8 cellular contexts compared by ENCODE assay signal in the genomic region with DNA sequence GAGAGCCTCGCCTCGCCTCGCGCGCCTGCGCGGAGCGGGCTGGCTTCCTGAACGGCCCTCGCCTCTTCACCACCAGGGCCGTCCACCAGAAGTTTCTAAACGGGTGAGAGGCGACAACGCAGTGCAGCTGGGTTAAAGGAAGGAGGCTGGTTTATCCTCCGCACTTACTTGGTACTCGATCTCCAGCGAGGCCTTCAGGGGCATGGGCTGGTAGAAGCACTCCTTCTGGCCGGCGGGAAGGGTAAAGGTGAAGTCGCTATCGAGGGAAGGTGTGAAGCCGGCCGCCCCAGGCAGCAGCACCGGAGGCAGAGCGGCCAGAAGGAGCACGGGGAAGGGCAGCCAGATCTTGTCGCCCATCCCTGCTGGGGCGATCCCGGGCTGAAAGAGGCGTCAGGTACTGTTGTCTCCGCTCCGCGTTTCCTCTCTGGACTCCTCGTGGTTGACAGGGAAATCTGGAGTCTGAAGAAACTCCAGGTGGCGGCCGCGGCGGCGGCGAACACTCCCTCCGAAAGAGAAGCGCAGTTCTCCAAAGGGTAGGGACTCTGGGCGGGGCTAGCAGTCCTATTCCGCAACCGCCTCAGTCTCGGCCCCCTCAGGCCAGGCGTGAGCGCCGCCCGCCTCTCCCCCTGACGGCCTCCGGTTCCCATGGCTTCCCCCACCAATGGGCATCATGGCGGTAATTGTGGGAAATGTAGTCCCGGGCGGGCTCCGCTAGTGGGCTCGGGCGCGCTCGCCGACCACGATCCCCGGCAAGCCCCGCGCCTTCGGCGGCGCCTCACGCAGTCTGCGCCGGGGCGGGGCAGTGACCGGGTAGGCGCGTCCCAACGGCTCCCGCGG. TPM values are rescaled to one million over a fixed set of nuclear protein-coding genes. Genes with fewer than 3 reads are reported as not detected.
DNase-seq lines count a peak whose midpoint lies in the region; ATAC-seq and TF ChIP-seq lines count a peak whose summit lies in the region.

A gene (minus strand): TSS at position 528 of the 837 bp plus-strand sequence. CDS start 171 bp downstream, at position 357.

- DNase-seq in ELF-1 (ENCODE audit: low read depth, low spot score): peak; percentile 99
- peak; percentile 84 for DNase-seq in GOT3 (lab: John Stamatoyannopoulos, UW)
- peak; percentile 95 for DNase-seq in RPMI8226
- peak; percentile 87 to 94 for DNase-seq in activated T-helper 1 cell treated with anti-CD3 and anti-CD28 coated beads, Interleukin-2, amount 50 U/mL, for 16 hours (ENCODE audit: low read depth in 1 of 2, low spot score in 1 of 2)
- DNase-seq in fibroblast of gingiva (ENCODE audit: low read depth): peak; percentile 99
- peak; percentile 99 for DNase-seq in naive B cell

- peak within 1 kb of the TSS; percentile 92 to 99 (median 99) for H3K27ac Mint-ChIP-seq in naive B cell
- H3K27ac Mint-ChIP-seq in stimulated activated memory B cell treated with anti-CD40 and anti-IgM and Interleukin-4, amounts not matched to agents 10 μg/mL and 1 μg/mL and 100 μg/mL, for 72 hours: peak within 1 kb of the TSS; percentile 99

- peak; percentile 78 to 79 for ATAC-seq in naive B cell (ENCODE audit: low read depth in 2 of 2)
- ATAC-seq in stimulated activated memory B cell treated with anti-CD40 and anti-IgM and Interleukin-4, amounts not matched to agents 10 μg/mL and 1 μg/mL and 100 μg/mL, for 72 hours: peak; percentile 96

- H3K4me1 Mint-ChIP-seq in naive B cell: peaks cover 28 to 49% (median 45%) of the 10 kb centered on the region in 3 donors
- H3K4me1 Mint-ChIP-seq in stimulated activated memory B cell treated with anti-CD40 and anti-IgM and Interleukin-4, amounts not matched to agents 10 μg/mL and 1 μg/mL and 100 μg/mL, for 72 hours: peaks cover 45% of the 10 kb centered on the region

- peak within 1 kb of the TSS; percentile 88 to 99 (median 98) for H3K4me3 Mint-ChIP-seq in naive B cell
- H3K4me3 Mint-ChIP-seq in stimulated activated memory B cell treated with anti-CD40 and anti-IgM and Interleukin-4, amounts not matched to agents 10 μg/mL and 1 μg/mL and 100 μg/mL, for 72 hours: peak within 1 kb of the TSS; percentile 99

- H3K27me3 Mint-ChIP-seq in naive B cell: no peaks in the 10 kb centered on the region
- H3K27me3 Mint-ChIP-seq in stimulated activated memory B cell treated with anti-CD40 and anti-IgM and Interleukin-4, amounts not matched to agents 10 μg/mL and 1 μg/mL and 100 μg/mL, for 72 hours: no peaks in the 10 kb centered on the region

- peaks cover 0 to 4% of the 10 kb centered on the region in 2 donors for H3K36me3 Mint-ChIP-seq in naive B cell
- H3K36me3 Mint-ChIP-seq in stimulated activated memory B cell treated with anti-CD40 and anti-IgM and Interleukin-4, amounts not matched to agents 10 μg/mL and 1 μg/mL and 100 μg/mL, for 72 hours: peaks cover 21% of the 10 kb centered on the region

- no peaks in the 10 kb centered on the region for H3K9me3 Mint-ChIP-seq in naive B cell
- H3K9me3 Mint-ChIP-seq in stimulated activated memory B cell treated with anti-CD40 and anti-IgM and Interleukin-4, amounts not matched to agents 10 μg/mL and 1 μg/mL and 100 μg/mL, for 72 hours: no peaks in the 10 kb centered on the region

- 0 out of 2 replicates have a peak, but pooled peaks have one; percentile 8 for TF ChIP-seq CTCF in LNCAP (IDR thresholded peaks at IDR 0.05)

RNA-seq across cellular contexts. Expression of the gene that starts here (rescaled TPM):
- 10 to 100 TPM; 18.1 to 25.9 (median 22.8) TPM for polyA plus RNA-seq in naive B cell (ENCODE audit: low read depth in 6 of 6)

Comparison
In these comparisons a context has a peak if more than half of its experiments do, and no peak if none do; other contexts are left out.
1. Peak in every context shown above with its lines: DNase-seq and ATAC-seq.